14 cellular contexts compared by ENCODE assay signal in the genomic region with DNA sequence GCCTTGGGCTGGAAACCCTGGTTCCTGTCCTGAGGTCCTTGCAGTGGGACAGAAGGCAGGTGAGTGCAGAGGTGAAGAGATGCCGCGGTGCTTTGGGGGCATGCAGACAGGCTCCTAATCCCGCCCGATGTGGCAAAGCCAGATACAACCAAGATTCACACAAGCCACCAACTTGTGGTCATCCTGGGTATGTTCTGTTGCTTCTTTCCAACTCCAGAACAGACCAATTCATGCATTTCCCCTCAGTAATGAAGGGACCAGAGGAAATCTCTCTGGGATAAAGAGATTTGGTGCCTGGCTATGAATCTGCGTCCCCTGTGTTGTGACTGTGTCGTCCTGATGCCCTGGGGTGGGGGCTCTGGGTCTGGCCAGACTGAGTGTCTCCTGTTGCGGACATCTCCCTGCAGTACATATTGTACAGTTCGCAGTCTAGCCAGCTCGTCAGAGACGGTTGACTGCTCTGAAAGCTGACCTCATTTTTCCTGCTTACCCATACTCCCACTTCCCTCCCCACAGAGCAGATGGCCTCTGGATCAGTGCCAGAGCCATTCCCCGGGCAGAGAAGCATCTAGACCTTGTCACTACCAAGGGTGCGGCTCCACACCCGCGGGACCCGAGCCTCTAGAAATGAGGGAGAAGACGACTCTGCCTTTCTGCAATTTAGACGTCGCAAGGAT.
A peak's percentile ranks its signal among the peaks of the same experiment; 100 is the strongest.
DNase-seq lines count a peak whose midpoint lies in the region; ATAC-seq and TF ChIP-seq lines count a peak whose summit lies in the region.
"Had no signal": no experiment of that assay in that cellular context is flagged by ENCODE, and none has a peak within 500 bp of the region (broad histone marks: within the 10 kb centered on the region; RNA-seq: fewer than 3 reads in every experiment).

No MANE protein-coding gene starts in this region.

- TF ChIP-seq CTCF in cardiac fibroblast (IDR thresholded peaks at IDR 0.05; ENCODE audit: low read depth, low read length), result no peak

- peak; percentile 87 for DNase-seq in COLO668 (lab: John Stamatoyannopoulos, UW; ENCODE audit: unreplicated experiment)
- DNase-seq in NCI-H1694 (lab: John Stamatoyannopoulos, UW), result peak; percentile 52
- DNase-seq in cardiac fibroblast (ENCODE audit: low read depth in 2 of 2), result peak; percentile 23 to 54
- DNase-seq in left kidney (ENCODE audit: low read depth, low spot score), result peak; percentile 93
- DNase-seq in NCI-H446 treated with DMSO at 0.1 percent for 48 hours (lab: John Stamatoyannopoulos, UW), result no peak
- DNase-seq in superior temporal gyrus (ENCODE audit: extremely low spot score), result no peak
- DNase-seq: gastrocnemius medialis, immature natural killer cell, NCI-H2081 treated with DMSO at 0.1 percent for 48 hours had no signal

- H3K4me3 ChIP-seq in cardiac fibroblast (replicated peaks in 1 of 2; ENCODE audit: low read depth in 2 of 2, low read length in 2 of 2), result no peak overlapping the region
- H3K4me3 ChIP-seq: gastrocnemius medialis, ovary, suprapubic skin had no signal

- no peak for ATAC-seq in HG03280 (IDR thresholded peaks at IDR 0.05; ENCODE audit: unreplicated experiment)
- no peak for ATAC-seq in GM19035 (IDR thresholded peaks at IDR 0.05; ENCODE audit: unreplicated experiment)
- ATAC-seq: gastrocnemius medialis, WTC11 had no signal

Comparison
In these comparisons a context has a peak if more than half of its experiments do, and no peak if none do; other contexts are left out.
1. DNase-seq: peak in COLO668 (single experiment), NCI-H1694 (single experiment), cardiac fibroblast (2 of 2) and left kidney (single experiment); none in NCI-H446 treated with DMSO at 0.1 percent for 48 hours (single experiment) and superior temporal gyrus (single experiment).